In genomic region chr5:132103380-132103951, GRCh38 we compare ENCODE assay signal across 8 cellular contexts. TPM values are rescaled to one million over a fixed set of nuclear protein-coding genes. Genes with fewer than 3 reads are reported as not detected.
DNase-seq lines count a peak whose midpoint lies in the region; ATAC-seq and TF ChIP-seq lines count a peak whose summit lies in the region.

No MANE protein-coding gene starts in this region.

- no peaks in the 10 kb centered on the region for H3K27me3 Mint-ChIP-seq in activated naive CD8-positive, alpha-beta T cell treated with anti-CD3 and anti-CD28 coated beads, Interleukin-2, amount 10 ng/mL, durations not matched to agents 7 days and 5 days

- H3K36me3 ChIP-seq in ACC112 (ENCODE audit: insufficient read depth, low read length) (no peaks in the 10 kb centered on the region), SJSA1 (no peaks in the 10 kb centered on the region), hepatocyte (replicated peaks; ENCODE audit: insufficient read depth, low read depth) (no peaks in the 10 kb centered on the region)

- peak overlapping the region; percentile 34; the same call in 1 of the 2 replicates for H3K4me3 ChIP-seq in ACC112 (ENCODE audit: low read depth, low read length)
- H3K4me3 ChIP-seq in SJSA1: no peak overlapping the region
- no peak overlapping the region for H3K4me3 ChIP-seq in hepatocyte

- ATAC-seq in GM18909 (IDR thresholded peaks at IDR 0.05; ENCODE audit: poor library complexity, unreplicated experiment): peak; percentile 73
- peak; percentile 69 for ATAC-seq in HG03139 (IDR thresholded peaks at IDR 0.05; ENCODE audit: unreplicated experiment)
- peak; percentile 83 for ATAC-seq in activated naive CD8-positive, alpha-beta T cell treated with anti-CD3 and anti-CD28 coated beads, Interleukin-2, amount 10 ng/mL, durations not matched to agents 7 days and 5 days (ENCODE audit: low read depth)

- peaks cover 6% of the 10 kb centered on the region for H3K9me3 Mint-ChIP-seq in activated naive CD8-positive, alpha-beta T cell treated with anti-CD3 and anti-CD28 coated beads, Interleukin-2, amount 10 ng/mL, durations not matched to agents 7 days and 5 days

- H3K27ac ChIP-seq in ACC112 (ENCODE audit: low read depth, low read length): peak overlapping the region; percentile 97
- H3K27ac ChIP-seq in SJSA1: peak overlapping the region; percentile 90
- peak overlapping the region; percentile 52 for H3K27ac ChIP-seq in hepatocyte

- DNase-seq in SJSA1 (ENCODE audit: low read depth in 1 of 2, low spot score in 2 of 2) (peak; percentile 94 to 97), hepatocyte (ENCODE audit: low spot score) (peak; percentile 78), SHP77 treated with DMSO at 0.1 percent for 48 hours (lab: John Stamatoyannopoulos, UW) (no peak)
- peak; percentile 60 for DNase-seq in activated naive CD8-positive, alpha-beta T cell treated with anti-CD3 and anti-CD28 coated beads, Interleukin-2, amount 10 ng/mL, durations not matched to agents 7 days and 5 days
- DNase-seq in stimulated activated CD4-positive, alpha-beta T cell treated with anti-CD3 and anti-CD28 coated beads, Interleukin-2, amount 100 ng/mL, for 4 hours (ENCODE audit: low read depth): peak; percentile 67

- H2AFZ ChIP-seq in ACC112 (ENCODE audit: low read length, unreplicated experiment) (peak overlapping the region; percentile 81), hepatocyte (no peak overlapping the region)

- no peaks in the 10 kb centered on the region for H4K20me1 ChIP-seq in hepatocyte (ENCODE audit: insufficient read depth, poor library complexity, severe bottlenecking)

- H3K4me1 ChIP-seq in ACC112 (ENCODE audit: control insufficient read depth, insufficient read depth, low read length, unreplicated experiment) (peaks cover 37% of the 10 kb centered on the region), SJSA1 (replicated peaks) (peaks cover 25% of the 10 kb centered on the region), hepatocyte (ENCODE audit: insufficient read depth) (no peaks in the 10 kb centered on the region)

- peaks cover 65% of the 10 kb centered on the region for H3K4me1 Mint-ChIP-seq in activated naive CD8-positive, alpha-beta T cell treated with anti-CD3 and anti-CD28 coated beads, Interleukin-2, amount 10 ng/mL, durations not matched to agents 7 days and 5 days

- H3K4me3 Mint-ChIP-seq in activated naive CD8-positive, alpha-beta T cell treated with anti-CD3 and anti-CD28 coated beads, Interleukin-2, amount 10 ng/mL, durations not matched to agents 7 days and 5 days: peak overlapping the region; percentile 64

- no peak for TF ChIP-seq CTCF in hepatocyte (IDR thresholded peaks at IDR 0.05; ENCODE audit: poor library complexity)

- H3K79me2 ChIP-seq in ACC112 (ENCODE audit: control insufficient read depth, insufficient read depth, low read length, unreplicated experiment): no peaks in the 10 kb centered on the region
- no peaks in the 10 kb centered on the region for H3K79me2 ChIP-seq in hepatocyte

- peak overlapping the region; percentile 85 for H3K27ac Mint-ChIP-seq in activated naive CD8-positive, alpha-beta T cell treated with anti-CD3 and anti-CD28 coated beads, Interleukin-2, amount 10 ng/mL, durations not matched to agents 7 days and 5 days

- H3K36me3 Mint-ChIP-seq in activated naive CD8-positive, alpha-beta T cell treated with anti-CD3 and anti-CD28 coated beads, Interleukin-2, amount 10 ng/mL, durations not matched to agents 7 days and 5 days: peaks cover 9% of the 10 kb centered on the region

- POLR2A ChIA-PET in activated naive CD8-positive, alpha-beta T cell treated with anti-CD3 and anti-CD28 coated beads, Interleukin-2, amount 10 ng/mL, durations not matched to agents 7 days and 5 days (lab: Charles Lee): interaction anchor here (1.4 kb wide), 1 partner anchor 15 kb away, joined by 4 read pairs; no protein-coding TSS in a partner anchor

- H3K9me3 ChIP-seq in SJSA1 (replicated peaks) (no peaks in the 10 kb centered on the region), hepatocyte (ENCODE audit: low read depth) (no peaks in the 10 kb centered on the region)

- no peaks in the 10 kb centered on the region for H3K9me2 ChIP-seq in hepatocyte (replicated peaks; ENCODE audit: insufficient read depth)

- H3K27me3 ChIP-seq in ACC112 (ENCODE audit: insufficient read depth, low read length): no peaks in the 10 kb centered on the region
- no peaks in the 10 kb centered on the region for H3K27me3 ChIP-seq in SJSA1 (replicated peaks)
- no peaks in the 10 kb centered on the region for H3K27me3 ChIP-seq in hepatocyte

- no peak overlapping the region for H3K4me2 ChIP-seq in hepatocyte

RNA-seq across cellular contexts. Expression of gene CSF2, which starts 29.9 kb away (rescaled TPM):
- total RNA-seq in SJSA1 (2014; rRNA removed; shearing (Covaris generic)): 0.68 TPM in 1 of 2 replicates, not detected in the other
- 1 to 10 TPM; 1.1 to 1.4 TPM for total RNA-seq in activated naive CD8-positive, alpha-beta T cell treated with anti-CD3 and anti-CD28 coated beads, Interleukin-2, amount 10 ng/mL, durations not matched to agents 7 days and 5 days
- total RNA-seq in hepatocyte: 1.0 TPM in 1 of 2 replicates, not detected in the other
- not detected in 2 replicates for polyA plus RNA-seq in hepatocyte

RNA-seq across cellular contexts. Expression of gene IL3, which starts 43.0 kb away (rescaled TPM):
- not detected in 2 replicates for total RNA-seq in SJSA1 (2014; rRNA removed; shearing (Covaris generic))
- total RNA-seq in activated naive CD8-positive, alpha-beta T cell treated with anti-CD3 and anti-CD28 coated beads, Interleukin-2, amount 10 ng/mL, durations not matched to agents 7 days and 5 days: not detected
- total RNA-seq in hepatocyte: 0.37 TPM in 1 of 2 replicates, not detected in the other
- not detected in 2 replicates for polyA plus RNA-seq in hepatocyte
